Comparison of ENCODE assay signal across 1 cellular context in the genomic region with DNA sequence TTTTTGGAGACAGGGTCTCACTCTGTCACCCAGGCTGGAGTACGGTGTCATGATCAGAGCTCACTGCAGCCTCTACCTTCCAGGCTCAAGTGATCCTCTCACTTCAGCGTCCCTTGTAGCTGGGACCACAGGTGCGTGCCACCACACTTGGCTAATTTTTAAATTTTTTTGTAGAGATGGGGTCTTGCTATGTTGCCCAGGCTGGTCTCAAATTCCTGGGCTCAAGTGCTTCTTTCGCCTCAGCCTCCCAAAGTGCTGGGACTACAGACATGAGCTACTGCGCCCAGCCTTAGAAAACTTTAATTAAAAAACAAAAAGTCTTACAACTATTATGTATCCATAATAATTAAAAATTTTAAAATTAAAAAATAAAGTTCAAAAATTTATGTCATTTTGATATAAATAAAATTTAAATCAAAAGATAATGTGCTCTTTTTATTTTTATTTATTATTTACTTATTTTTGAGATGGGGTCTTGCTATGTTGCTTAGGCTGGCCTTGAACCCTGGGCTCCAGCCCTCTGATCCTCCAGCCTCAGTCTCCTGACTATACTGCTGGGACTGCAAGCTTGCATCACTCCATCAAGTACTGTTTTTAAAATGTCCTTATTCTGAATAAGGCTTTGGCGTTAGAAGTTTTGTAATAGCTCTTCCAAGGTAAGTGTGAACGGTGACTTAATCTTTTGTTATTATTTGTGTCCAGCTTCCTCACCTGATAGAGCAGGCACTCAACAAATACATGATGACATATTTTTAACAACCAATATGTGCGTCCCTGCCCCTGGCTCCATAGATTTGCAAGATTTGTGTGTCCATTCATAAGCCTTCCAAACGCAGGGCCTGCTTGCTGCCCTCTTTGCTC.
TF ChIP-seq lines count a peak whose summit lies in the region.

No MANE protein-coding gene starts in this region.

TF ChIP-seq in IMR-90, 13 proteins besides CTCF, POLR2A, EP300 and RAD21:
- peak; percentile 29; the same call in 1 of the 2 replicates for TF ChIP-seq CEBPB (IDR thresholded peaks at IDR 0.05; ENCODE audit: low read depth, low read length)
- TF ChIP-seq CHD1 (IDR thresholded peaks at IDR 0.05; ENCODE audit: low read depth, low read length) = no peak
